In the genomic region with DNA sequence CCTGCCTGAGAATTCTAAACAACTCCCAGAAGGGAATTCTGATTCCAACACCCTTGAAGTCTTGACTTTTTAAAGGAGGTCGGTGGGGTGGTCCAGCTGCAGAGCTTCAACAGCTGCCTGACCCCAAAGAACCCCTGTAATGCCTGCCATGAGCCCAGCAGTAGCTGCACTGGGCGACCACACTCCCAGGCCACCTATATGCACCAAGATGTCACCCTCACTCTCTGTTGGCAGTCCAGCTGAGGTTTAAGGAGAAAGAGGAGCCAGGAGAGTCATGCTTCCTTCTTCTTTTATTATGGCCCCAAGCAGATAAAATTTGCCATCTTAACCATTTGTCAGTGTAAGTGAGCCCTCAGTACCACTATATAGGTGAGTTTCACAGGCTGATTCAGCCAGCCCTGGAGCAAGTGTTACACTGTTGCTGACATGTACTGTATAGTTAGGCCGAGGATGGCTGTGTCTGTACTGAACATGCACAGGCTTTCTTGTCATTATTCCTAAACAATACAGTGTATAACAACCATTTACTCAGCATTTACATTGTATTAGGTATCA, we compare ENCODE assay signal across 18 cellular contexts. TPM values are rescaled to one million over a fixed set of nuclear protein-coding genes. Genes with fewer than 3 reads are reported as not detected.
DNase-seq lines count a peak whose midpoint lies in the region; ATAC-seq and TF ChIP-seq lines count a peak whose summit lies in the region.
"Had no signal": no experiment of that assay in that cellular context is flagged by ENCODE, and none has a peak within 500 bp of the region (broad histone marks: within the 10 kb centered on the region; RNA-seq: fewer than 3 reads in every experiment).

No MANE protein-coding gene starts in this region.

- peak overlapping the region; percentile 16 for H3K27ac Mint-ChIP-seq in activated naive CD8-positive, alpha-beta T cell
- no peak overlapping the region for H3K27ac Mint-ChIP-seq in activated naive CD8-positive, alpha-beta T cell treated with anti-CD3 and anti-CD28 coated beads, Interleukin-2, amount 50 U/mL, for 24 hours
- H3K27ac Mint-ChIP-seq in nephron progenitor cell = peak overlapping the region; percentile 88

- H3K27ac ChIP-seq in esophagus squamous epithelium = peak overlapping the region in 3 of 4 donors; percentile 10 to 53 (median 23)
- peak overlapping the region; percentile 33 to 36 for H3K27ac ChIP-seq in thoracic aorta
- H3K27ac ChIP-seq in uterus = peak overlapping the region in 1 of 2 donors; percentile 23
- H3K27ac ChIP-seq: GM23248 had no signal

- no peaks in the 10 kb centered on the region for H3K9me3 Mint-ChIP-seq in activated naive CD8-positive, alpha-beta T cell (ENCODE audit: low read depth)
- H3K9me3 Mint-ChIP-seq in activated naive CD8-positive, alpha-beta T cell treated with anti-CD3 and anti-CD28 coated beads, Interleukin-2, amount 50 U/mL, for 24 hours = no peaks in the 10 kb centered on the region
- H3K9me3 Mint-ChIP-seq in nephron progenitor cell = peaks cover 22% of the 10 kb centered on the region
- H3K9me3 Mint-ChIP-seq: CD8-positive, alpha-beta memory T cell had no signal

- WGBS in esophagus squamous epithelium, 2 donors = 64 to 72% methylated on average over 3 of the region's 3 CpGs

- no peak for ATAC-seq in activated naive CD8-positive, alpha-beta T cell treated with anti-CD3 and anti-CD28 coated beads, Interleukin-2, amount 50 U/mL, for 24 hours
- ATAC-seq in thoracic aorta (ENCODE audit: insufficient number of reproducible peaks, low FRiP score, low read depth) = no peak

- H3K36me3 Mint-ChIP-seq in activated naive CD8-positive, alpha-beta T cell = peaks cover 5% of the 10 kb centered on the region
- H3K36me3 Mint-ChIP-seq in activated naive CD8-positive, alpha-beta T cell treated with anti-CD3 and anti-CD28 coated beads, Interleukin-2, amount 50 U/mL, for 24 hours (ENCODE audit: low read depth) = peaks cover 13% of the 10 kb centered on the region
- H3K36me3 Mint-ChIP-seq in nephron progenitor cell (ENCODE audit: low read depth) = peaks cover 62% of the 10 kb centered on the region

- intact Hi-C loops in esophagus squamous epithelium (cut with DNase I) = no loop called here
- intact Hi-C loops in uterus (cut with DNase I; ENCODE audit: low total_unique reads) = no loop called here

- no peak for DNase-seq in activated naive CD8-positive, alpha-beta T cell treated with anti-CD3 and anti-CD28 coated beads, Interleukin-2, amount 50 U/mL, for 24 hours
- DNase-seq in esophagus squamous epithelium (lab: John Stamatoyannopoulos, UW) (no peak), nephron progenitor cell (no peak), thoracic aorta (ENCODE audit: low spot score) (no peak), NK-92 (lab: John Stamatoyannopoulos, UW; ENCODE audit: unreplicated experiment) (no peak), OCI-M2 (lab: John Stamatoyannopoulos, UW; ENCODE audit: unreplicated experiment) (no peak), uterus (no peak)
- DNase-seq: activated CD8-positive, alpha-beta memory T cell treated with anti-CD3 and anti-CD28 coated beads for 24 hours; activated gamma-delta T cell treated with Interleukin-2 at 50 U/mL for 16 hours; GM23248; kidney glomerular epithelial cell; NCI-H1694; NCI-H524; stimulated activated CD4-positive, alpha-beta T cell treated with anti-CD3 and anti-CD28 coated beads, Interleukin-2, amount 100 ng/mL, for 24 hours; tibial artery had no signal

- no peak overlapping the region for H3K4me3 Mint-ChIP-seq in activated naive CD8-positive, alpha-beta T cell
- no peak overlapping the region for H3K4me3 Mint-ChIP-seq in activated naive CD8-positive, alpha-beta T cell treated with anti-CD3 and anti-CD28 coated beads, Interleukin-2, amount 50 U/mL, for 24 hours
- no peak overlapping the region for H3K4me3 Mint-ChIP-seq in nephron progenitor cell

- peaks cover 0 to 37% (median 10%) of the 10 kb centered on the region in 3 donors for H3K4me1 ChIP-seq in esophagus squamous epithelium
- H3K4me1 ChIP-seq in thoracic aorta (ENCODE audit: control insufficient read depth in 1 of 2, low read depth in 2 of 2) = peaks cover 13 to 18% of the 10 kb centered on the region in 2 donors
- peaks cover 0 to 7% of the 10 kb centered on the region in 2 donors for H3K4me1 ChIP-seq in uterus

- TF ChIP-seq CTCF in esophagus squamous epithelium (IDR thresholded peaks at IDR 0.05) = no peak
- no peak for TF ChIP-seq CTCF in nephron progenitor cell (IDR thresholded peaks at IDR 0.05)
- TF ChIP-seq CTCF in thoracic aorta (IDR thresholded peaks at IDR 0.05) = no peak
- no peak for TF ChIP-seq CTCF in uterus (IDR thresholded peaks at IDR 0.05)

- H3K9me3 ChIP-seq in esophagus squamous epithelium (no peaks in the 10 kb centered on the region), thoracic aorta (no peaks in the 10 kb centered on the region), uterus (no peaks in the 10 kb centered on the region)
- H3K9me3 ChIP-seq: heart left ventricle, tibial artery had no signal

- H3K36me3 ChIP-seq in esophagus squamous epithelium = peaks cover 5 to 68% (median 6%) of the 10 kb centered on the region in 3 donors
- peaks cover 25% of the 10 kb centered on the region for H3K36me3 ChIP-seq in thoracic aorta
- no peaks in the 10 kb centered on the region for H3K36me3 ChIP-seq in uterus

- TF ChIP-seq POLR2A in esophagus squamous epithelium (IDR thresholded peaks at IDR 0.05) = no peak
- TF ChIP-seq POLR2A in uterus (IDR thresholded peaks at IDR 0.05) = no peak

- peaks cover 24% of the 10 kb centered on the region for H3K4me1 Mint-ChIP-seq in activated naive CD8-positive, alpha-beta T cell (ENCODE audit: low read depth)
- peaks cover 14% of the 10 kb centered on the region for H3K4me1 Mint-ChIP-seq in activated naive CD8-positive, alpha-beta T cell treated with anti-CD3 and anti-CD28 coated beads, Interleukin-2, amount 50 U/mL, for 24 hours
- peaks cover 55% of the 10 kb centered on the region for H3K4me1 Mint-ChIP-seq in nephron progenitor cell

- H3K27me3 Mint-ChIP-seq in activated naive CD8-positive, alpha-beta T cell = no peaks in the 10 kb centered on the region
- no peaks in the 10 kb centered on the region for H3K27me3 Mint-ChIP-seq in activated naive CD8-positive, alpha-beta T cell treated with anti-CD3 and anti-CD28 coated beads, Interleukin-2, amount 50 U/mL, for 24 hours
- no peaks in the 10 kb centered on the region for H3K27me3 Mint-ChIP-seq in nephron progenitor cell (ENCODE audit: low read depth, poor library complexity)
- H3K27me3 Mint-ChIP-seq: CD8-positive, alpha-beta memory T cell had no signal

- no peak overlapping the region for H3K4me3 ChIP-seq in esophagus squamous epithelium
- no peak overlapping the region for H3K4me3 ChIP-seq in thoracic aorta
- no peak overlapping the region for H3K4me3 ChIP-seq in uterus
- H3K4me3 ChIP-seq: GM23248, heart left ventricle, tibial artery had no signal

- H3K27me3 ChIP-seq in esophagus squamous epithelium = no peaks in the 10 kb centered on the region
- no peaks in the 10 kb centered on the region for H3K27me3 ChIP-seq in thoracic aorta (replicated peaks; ENCODE audit: insufficient read depth)
- H3K27me3 ChIP-seq in uterus = no peaks in the 10 kb centered on the region
- H3K27me3 ChIP-seq: heart left ventricle, tibial artery had no signal

RNA-seq across cellular contexts. Expression of gene AMFR, which starts 53.9 kb away (rescaled TPM):
- total RNA-seq in esophagus squamous epithelium = 100 to 1,000 TPM in 2 of 4 donors, 10 to 100 TPM in 2; 69.9 to 133 (median 111) TPM
- 100 to 1,000 TPM; 153 to 209 TPM for total RNA-seq in thoracic aorta
- total RNA-seq in uterus = 100 to 1,000 TPM in 2 of 4 donors, 10 to 100 TPM in 2; 81.5 to 190 (median 112) TPM
